Comparison of ENCODE assay signal across 32 cellular contexts in genomic region chr14:69827560-69827959, GRCh38. TPM values are rescaled to one million over a fixed set of nuclear protein-coding genes. Genes with fewer than 3 reads are reported as not detected.
A peak's percentile ranks its signal among the peaks of the same experiment; 100 is the strongest.
DNase-seq lines count a peak whose midpoint lies in the region; ATAC-seq, FAIRE-seq and TF ChIP-seq lines count a peak whose summit lies in the region.
"Had no signal": no experiment of that assay in that cellular context is flagged by ENCODE, and none has a peak within 500 bp of the region (broad histone marks: within the 10 kb centered on the region; RNA-seq: fewer than 3 reads in every experiment).

No MANE protein-coding gene starts in this region.

- no peak for TF ChIP-seq POLR2A in esophagus squamous epithelium (IDR thresholded peaks at IDR 0.05)

- H3K4me3 Mint-ChIP-seq in activated T-cell treated with anti-CD3 and anti-CD28 coated beads, Interleukin-2, amount 50 U/mL, for 24 hours: no peak overlapping the region
- H3K4me3 Mint-ChIP-seq: activated CD8-positive, alpha-beta memory T cell treated with anti-CD3 and anti-CD28 coated beads, Interleukin-2, amount 10 ng/mL, durations not matched to agents 7 days and 5 days; IgD-negative memory B cell; T-cell had no signal

- no peak overlapping the region for H4K8ac ChIP-seq in mesendoderm (ENCODE audit: low read depth, low read length)

- H3K23ac ChIP-seq in mesendoderm (ENCODE audit: low read length): no peak overlapping the region

- no peaks in the 10 kb centered on the region for H3K9me3 Mint-ChIP-seq in activated T-cell treated with anti-CD3 and anti-CD28 coated beads, Interleukin-2, amount 50 U/mL, for 24 hours
- H3K9me3 Mint-ChIP-seq: T-cell had no signal

- POLR2A ChIA-PET in RWPE1 (lab: Yijun Ruan, JAX; ENCODE audit: low non-redundant PET): no interaction called here

- H3K4ac ChIP-seq in mesendoderm (ENCODE audit: low read depth, low read length): no peak overlapping the region

- CTCF ChIA-PET in RWPE1 (lab: Yijun Ruan, JAX): interaction anchor here (0.5 to 1.4 kb wide), 4 partner anchors 100 to 247 kb away, joined by 3 read pairs; no protein-coding TSS in a partner anchor

- FAIRE-seq in HTR-8/SVneo (lab: Jason Lieb, UNC): peak; percentile 16
- FAIRE-seq: endometrium, RCC 7860 had no signal

- peaks cover 0 to 4% (median 0%) of the 10 kb centered on the region in 3 donors for H3K9me3 ChIP-seq in esophagus squamous epithelium
- H3K9me3 ChIP-seq: SJSA1 had no signal

- no peak overlapping the region for H3K4me2 ChIP-seq in mesendoderm (ENCODE audit: low read length)

- no peak overlapping the region for H3K27ac Mint-ChIP-seq in activated T-cell treated with anti-CD3 and anti-CD28 coated beads, Interleukin-2, amount 50 U/mL, for 24 hours
- H3K27ac Mint-ChIP-seq: activated CD8-positive, alpha-beta memory T cell treated with anti-CD3 and anti-CD28 coated beads, Interleukin-2, amount 10 ng/mL, durations not matched to agents 7 days and 5 days; IgD-negative memory B cell; progenitor cell of endocrine pancreas; T-cell had no signal

- no peaks in the 10 kb centered on the region for H3K79me2 ChIP-seq in mesendoderm (ENCODE audit: control insufficient read depth, insufficient read depth, low read length)

- peaks cover 5% of the 10 kb centered on the region for H3K4me1 Mint-ChIP-seq in activated T-cell treated with anti-CD3 and anti-CD28 coated beads, Interleukin-2, amount 50 U/mL, for 24 hours (ENCODE audit: low read depth)
- H3K4me1 Mint-ChIP-seq: activated CD8-positive, alpha-beta memory T cell treated with anti-CD3 and anti-CD28 coated beads, Interleukin-2, amount 10 ng/mL, durations not matched to agents 7 days and 5 days; IgD-negative memory B cell; T-cell had no signal

- H4K5ac ChIP-seq in mesendoderm (ENCODE audit: low read length): no peak overlapping the region

- H3K36me3 Mint-ChIP-seq in activated T-cell treated with anti-CD3 and anti-CD28 coated beads, Interleukin-2, amount 50 U/mL, for 24 hours (ENCODE audit: low read depth): no peaks in the 10 kb centered on the region
- H3K36me3 Mint-ChIP-seq: activated CD8-positive, alpha-beta memory T cell treated with anti-CD3 and anti-CD28 coated beads, Interleukin-2, amount 10 ng/mL, durations not matched to agents 7 days and 5 days; T-cell had no signal

- ATAC-seq in GM21825 (IDR thresholded peaks at IDR 0.05; ENCODE audit: unreplicated experiment): no peak
- ATAC-seq in HG03039 (IDR thresholded peaks at IDR 0.05; ENCODE audit: unreplicated experiment): no peak
- ATAC-seq: activated CD8-positive, alpha-beta memory T cell treated with anti-CD3 and anti-CD28 coated beads, Interleukin-2, amount 10 ng/mL, durations not matched to agents 7 days and 5 days; T-cell had no signal

- no CpG with 5 or more reads among the region's 4 CpGs for WGBS in mesendoderm (ENCODE audit: extremely low coverage, insufficient coverage, low lambda C conversion rate)
- 36 to 41% methylated on average over 4 of the region's 4 CpGs for WGBS in esophagus squamous epithelium, 2 donors

- no peak overlapping the region for H2AK5ac ChIP-seq in mesendoderm (ENCODE audit: low read length)

- no peak overlapping the region for H3K18ac ChIP-seq in mesendoderm (ENCODE audit: low read length)

- DNase-seq in activated T-cell treated with anti-CD3 and anti-CD28 coated beads, Interleukin-2, amount 50 U/mL, for 48 hours: peak; percentile 22 to 32
- DNase-seq in activated T-cell treated with anti-CD3 and anti-CD28 coated beads, Interleukin-2, amount 50 U/mL, for 24 hours: no peak
- DNase-seq in HTR-8/SVneo (ENCODE audit: insufficient read length, low spot score): no peak
- peak; percentile 44 for DNase-seq in RWPE1 (ENCODE audit: low spot score)
- peak; percentile 34 for DNase-seq in mesendoderm
- DNase-seq in esophagus squamous epithelium (lab: John Stamatoyannopoulos, UW): no peak
- DNase-seq: activated CD4-positive, CD25-positive, alpha-beta regulatory T cell; activated CD8-positive, alpha-beta memory T cell treated with anti-CD3 and anti-CD28 coated beads, Interleukin-2, amount 10 ng/mL, durations not matched to agents 7 days and 5 days; activated effector memory CD4-positive, alpha-beta T cell treated with Interleukin-2 at 50 U/mL for 16 hours; cerebellar nuclear complex; left ventricle myocardium inferior; NCI-H1092 treated with DMSO at 0.1 percent for 48 hours; NCI-H187 treated with DMSO at 0.1 percent for 48 hours; NCI-H2171 treated with DMSO at 0.1 percent for 48 hours; NCI-H69; stimulated activated CD8-positive, alpha-beta memory T cell treated with anti-CD3 and anti-CD28 coated beads, Interleukin-4, amount 100 ng/mL, for 48 hours; T-cell; upper lobe of left lung had no signal

- no peaks in the 10 kb centered on the region for H3K27me3 ChIP-seq in mesendoderm (ENCODE audit: insufficient read depth, low read length, poor library complexity)
- no peaks in the 10 kb centered on the region for H3K27me3 ChIP-seq in esophagus squamous epithelium
- H3K27me3 ChIP-seq: SJSA1, upper lobe of left lung had no signal

- H3K36me3 ChIP-seq in mesendoderm (ENCODE audit: control insufficient read depth, insufficient read depth, low read length): no peaks in the 10 kb centered on the region
- no peaks in the 10 kb centered on the region for H3K36me3 ChIP-seq in esophagus squamous epithelium
- H3K36me3 ChIP-seq: left ventricle myocardium inferior, SJSA1, upper lobe of left lung had no signal

- H3K4me1 ChIP-seq in mesendoderm (ENCODE audit: control insufficient read depth, low read depth, low read length) (no peaks in the 10 kb centered on the region), esophagus squamous epithelium (peaks cover 0 to 4% (median 0%) of the 10 kb centered on the region in 3 donors)
- H3K4me1 ChIP-seq: left ventricle myocardium inferior, SJSA1, upper lobe of left lung had no signal

- intact Hi-C loops in esophagus squamous epithelium (cut with DNase I): no loop called here

- H2BK5ac ChIP-seq in mesendoderm (ENCODE audit: low read length): no peak overlapping the region

- H3K56ac ChIP-seq in mesendoderm (ENCODE audit: low read length): no peak overlapping the region

- no peaks in the 10 kb centered on the region for H3K27me3 Mint-ChIP-seq in activated T-cell treated with anti-CD3 and anti-CD28 coated beads, Interleukin-2, amount 50 U/mL, for 24 hours
- H3K27me3 Mint-ChIP-seq: progenitor cell of endocrine pancreas had no signal

- no peak overlapping the region for H2BK120ac ChIP-seq in mesendoderm (ENCODE audit: low read depth, low read length)

- H3K79me1 ChIP-seq in mesendoderm (ENCODE audit: low read length): no peaks in the 10 kb centered on the region

- no peak overlapping the region for H2BK15ac ChIP-seq in mesendoderm (replicated peaks; ENCODE audit: low read depth)

- H3K27ac ChIP-seq in RWPE1 (no peak overlapping the region), mesendoderm (ENCODE audit: low read depth, low read length) (no peak overlapping the region), esophagus squamous epithelium (no peak overlapping the region)
- H3K27ac ChIP-seq: left ventricle myocardium inferior, SJSA1, upper lobe of left lung had no signal

- TF ChIP-seq CTCF in RWPE1 (conservative IDR thresholded peaks at IDR 0.05; ENCODE audit: low read depth) (no peak), esophagus squamous epithelium (IDR thresholded peaks at IDR 0.05) (no peak)

- H3K9ac ChIP-seq in mesendoderm (ENCODE audit: low read length): no peak overlapping the region

- H3K4me3 ChIP-seq in mesendoderm (ENCODE audit: low read length) (no peak overlapping the region), esophagus squamous epithelium (no peak overlapping the region)
- H3K4me3 ChIP-seq: left ventricle myocardium inferior, SJSA1, upper lobe of left lung had no signal

RNA-seq across cellular contexts. Expression of gene SLC10A1, which starts 30.5 kb away (rescaled TPM):
- not detected for polyA plus RNA-seq in mesendoderm (2013, experiment 1 of 2)
- not detected for polyA plus RNA-seq in mesendoderm (2013, experiment 2 of 2)
- not detected for total RNA-seq in esophagus squamous epithelium
- total RNA-seq: activated CD8-positive, alpha-beta memory T cell treated with anti-CD3 and anti-CD28 coated beads, Interleukin-2, amount 10 ng/mL, durations not matched to agents 7 days and 5 days; dermis microvascular lymphatic vessel endothelial cell; G401; glomerular endothelial cell; H4; left ventricle myocardium inferior; progenitor cell of endocrine pancreas; SJSA1; subcutaneous adipose tissue; upper lobe of left lung had no signal
- polyA plus RNA-seq: adipose tissue, BJ, IgD-negative memory B cell had no signal

RNA-seq across cellular contexts. Expression of gene SMOC1, which starts 51.7 kb away (rescaled TPM):
- polyA plus RNA-seq in mesendoderm (2013, experiment 1 of 2): 0.17 TPM
- 0.17 TPM for polyA plus RNA-seq in mesendoderm (2013, experiment 2 of 2)
- 1 to 10 TPM in 1 of 4 donors, not detected in 3; 1.1 TPM for total RNA-seq in esophagus squamous epithelium
- total RNA-seq: activated CD8-positive, alpha-beta memory T cell treated with anti-CD3 and anti-CD28 coated beads, Interleukin-2, amount 10 ng/mL, durations not matched to agents 7 days and 5 days; G401; SJSA1; T-cell had no signal
- polyA plus RNA-seq: BJ, IgD-negative memory B cell had no signal

Comparison
In these comparisons a context has a peak if more than half of its experiments do, and no peak if none do; other contexts are left out.
1. DNase-seq: peak in activated T-cell treated with anti-CD3 and anti-CD28 coated beads, Interleukin-2, amount 50 U/mL, for 48 hours (2 of 2), RWPE1 (single experiment) and mesendoderm (single experiment); none in activated T-cell treated with anti-CD3 and anti-CD28 coated beads, Interleukin-2, amount 50 U/mL, for 24 hours (single experiment), HTR-8/SVneo (single experiment) and esophagus squamous epithelium (single experiment).